1 cellular context compared by ENCODE assay signal in the genomic region with DNA sequence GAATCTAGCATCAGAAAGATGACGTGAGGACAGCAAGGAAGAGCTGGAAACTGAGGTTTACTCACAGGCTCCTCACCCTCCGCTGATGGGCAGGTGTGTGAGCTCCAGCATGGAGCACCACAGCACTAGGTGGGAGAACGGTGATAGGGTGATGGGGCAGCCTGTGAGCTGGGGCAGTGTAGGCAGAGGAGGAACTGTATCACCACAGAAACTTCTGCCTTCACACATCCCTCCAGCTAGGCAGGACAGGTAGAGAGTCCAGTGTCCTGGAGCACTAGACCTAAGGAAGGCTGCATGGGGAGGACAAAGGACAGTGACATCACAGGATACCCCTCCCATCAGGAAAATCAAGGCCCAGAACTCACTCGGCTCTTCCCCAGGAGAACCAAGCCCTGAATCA.
TF ChIP-seq lines count a peak whose summit lies in the region.

No MANE protein-coding gene starts in this region.

TF ChIP-seq in IMR-90, 13 proteins besides CTCF, POLR2A, EP300 and RAD21:
- no peak for TF ChIP-seq CHD1 (IDR thresholded peaks at IDR 0.05; ENCODE audit: low read depth, low read length)
- TF ChIP-seq SMC3 (IDR thresholded peaks at IDR 0.05; ENCODE audit: low read depth, low read length): no peak
- no peak for TF ChIP-seq ELK1 (IDR thresholded peaks at IDR 0.05; ENCODE audit: borderline replicate concordance, low read depth, low read length)
- no peak for TF ChIP-seq MAZ (IDR thresholded peaks at IDR 0.05; ENCODE audit: borderline replicate concordance, low read depth, low read length)
- TF ChIP-seq NFE2L2 (IDR thresholded peaks at IDR 0.05; ENCODE audit: low read depth, low read length): no peak
- no peak for TF ChIP-seq CEBPB (IDR thresholded peaks at IDR 0.05; ENCODE audit: low read depth, low read length)
- TF ChIP-seq, protein P1, sequence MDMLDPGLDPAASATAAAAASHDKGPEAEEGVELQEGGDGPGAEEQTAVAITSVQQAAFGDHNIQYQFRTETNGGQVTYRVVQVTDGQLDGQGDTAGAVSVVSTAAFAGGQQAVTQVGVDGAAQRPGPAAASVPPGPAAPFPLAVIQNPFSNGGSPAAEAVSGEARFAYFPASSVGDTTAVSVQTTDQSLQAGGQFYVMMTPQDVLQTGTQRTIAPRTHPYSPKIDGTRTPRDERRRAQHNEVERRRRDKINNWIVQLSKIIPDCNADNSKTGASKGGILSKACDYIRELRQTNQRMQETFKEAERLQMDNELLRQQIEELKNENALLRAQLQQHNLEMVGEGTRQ (IDR thresholded peaks at IDR 0.05; ENCODE audit: low read depth, low read length): no peak
- no peak for TF ChIP-seq RFX5 (IDR thresholded peaks at IDR 0.05; ENCODE audit: low read depth, low read length)
- TF ChIP-seq BHLHE40 (IDR thresholded peaks at IDR 0.05; ENCODE audit: low read depth, low read length): no peak
- no peak for TF ChIP-seq MXI1 (IDR thresholded peaks at IDR 0.05; ENCODE audit: borderline replicate concordance, low read depth, low read length)
- TF ChIP-seq MAFK (IDR thresholded peaks at IDR 0.05; ENCODE audit: low read depth, low read length): no peak
- TF ChIP-seq FOS (IDR thresholded peaks at IDR 0.05; ENCODE audit: low read depth, low read length): no peak
- TF ChIP-seq RCOR1 (IDR thresholded peaks at IDR 0.05; ENCODE audit: insufficient replicate concordance, low read length): no peak
